ENCODE assay signal across 24 cellular contexts in the genomic region with DNA sequence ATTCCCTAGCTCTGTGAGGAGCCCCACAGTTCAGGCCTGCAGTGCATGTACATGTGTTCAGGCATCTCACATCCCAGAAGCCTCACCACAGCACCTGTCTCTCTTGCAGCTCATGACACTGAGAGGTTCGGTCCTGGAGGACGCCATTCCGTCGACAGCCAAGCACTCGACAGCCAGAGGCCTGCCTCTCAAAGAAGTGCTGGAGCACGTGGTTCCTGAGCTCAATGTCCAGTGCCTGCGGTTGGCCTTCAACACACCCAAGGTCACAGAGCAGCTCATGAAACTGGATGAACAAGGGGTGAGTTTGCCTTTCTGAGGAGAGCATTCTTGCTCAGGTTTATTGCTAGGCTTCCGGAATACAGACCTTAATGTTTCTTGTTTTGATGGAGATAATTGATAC.
A peak's percentile ranks its signal among the peaks of the same experiment; 100 is the strongest.
DNase-seq lines count a peak whose midpoint lies in the region; ATAC-seq and TF ChIP-seq lines count a peak whose summit lies in the region.
"Had no signal": no experiment of that assay in that cellular context is flagged by ENCODE, and none has a peak within 500 bp of the region (broad histone marks: within the 10 kb centered on the region; RNA-seq: fewer than 3 reads in every experiment).

No MANE protein-coding gene starts in this region.

- no peaks in the 10 kb centered on the region for H3K79me2 ChIP-seq in DND-41 (ENCODE audit: insufficient read depth, low read length)

- DNase-seq in CD14-positive monocyte (ENCODE audit: low spot score) (no peak), DND-41 (no peak), HAP-1 (ENCODE audit: low spot score in 2 of 2) (no peak), NCI-H2029 treated with DMSO at 0.1 percent for 48 hours (lab: John Stamatoyannopoulos, UW) (no peak)
- DNase-seq: AML-193; Calu3; CD8-positive, alpha-beta memory T cell; DMS79 treated with DMSO at 0.1 percent for 48 hours; H7; HFFc6; NCI-H1048; NCI-H1417 treated with DMSO at 0.1 percent for 48 hours; NCI-H187; NCI-H2171 treated with DMSO at 0.1 percent for 48 hours; NCI-H524 treated with DMSO at 0.1 percent for 48 hours; NCI-H774; PC-3; SK-N-SH; SW 1271 had no signal

- peaks cover 6% of the 10 kb centered on the region for H3K4me1 Mint-ChIP-seq in CD14-positive monocyte
- H3K4me1 Mint-ChIP-seq in brain = peaks cover 4% of the 10 kb centered on the region

- H3K4me2 ChIP-seq in DND-41 (ENCODE audit: insufficient read depth, low read length) = no peak overlapping the region
- H3K4me2 ChIP-seq: BLaER1 treated with 17β-estradiol and CSF1 and Interleukin-3, amounts not matched to agents 10 nM and 100 nM; SK-N-SH had no signal

- H3K36me3 Mint-ChIP-seq in CD14-positive monocyte (peaks cover 56 to 68% of the 10 kb centered on the region in 2 donors), brain (peaks cover 32% of the 10 kb centered on the region)

- H3K9me3 Mint-ChIP-seq in CD14-positive monocyte (peaks cover 0 to 3% (median 2%) of the 10 kb centered on the region in 7 donors), brain (no peaks in the 10 kb centered on the region)
- H3K9me3 Mint-ChIP-seq: CD8-positive, alpha-beta memory T cell had no signal

- H3K36me3 ChIP-seq in DND-41 (ENCODE audit: insufficient read depth, low read length) = peaks cover 43% of the 10 kb centered on the region
- H3K36me3 ChIP-seq in neutrophil = peaks cover 23% of the 10 kb centered on the region
- H3K36me3 ChIP-seq in HAP-1 (replicated peaks) = no peaks in the 10 kb centered on the region

- peaks cover 0 to 5% (median 0%) of the 10 kb centered on the region in 3 donors for H3K27me3 Mint-ChIP-seq in CD14-positive monocyte (ENCODE audit: low read depth in 3 of 3)
- no peaks in the 10 kb centered on the region for H3K27me3 Mint-ChIP-seq in brain
- H3K27me3 Mint-ChIP-seq: CD8-positive, alpha-beta memory T cell had no signal

- peak overlapping the region; percentile 31; the same call in 1 of the 2 replicates for H3K27ac ChIP-seq in DND-41 (ENCODE audit: low read length)
- peak overlapping the region; percentile 32 for H3K27ac ChIP-seq in neutrophil
- H3K27ac ChIP-seq: BLaER1 treated with 17β-estradiol and CSF1 and Interleukin-3, amounts not matched to agents 10 nM and 100 nM had no signal

- H3K27me3 ChIP-seq in DND-41 (ENCODE audit: insufficient read depth, low read length, poor library complexity) = no peaks in the 10 kb centered on the region
- H3K27me3 ChIP-seq in neutrophil = no peaks in the 10 kb centered on the region
- H3K27me3 ChIP-seq in HAP-1 (ENCODE audit: low read depth) = no peaks in the 10 kb centered on the region
- H3K27me3 ChIP-seq: BLaER1 treated with 17β-estradiol and CSF1 and Interleukin-3, amounts not matched to agents 10 nM and 100 nM had no signal

- ATAC-seq in DND-41 (ENCODE audit: insufficient read depth, low read depth) = no peak
- no peak for ATAC-seq in HG02852 (IDR thresholded peaks at IDR 0.05; ENCODE audit: unreplicated experiment)
- ATAC-seq in HG03442 (IDR thresholded peaks at IDR 0.05; ENCODE audit: unreplicated experiment) = no peak
- ATAC-seq: PC-3 had no signal

- no peaks in the 10 kb centered on the region for H4K20me1 ChIP-seq in DND-41 (ENCODE audit: insufficient read depth, low read length)

- TF ChIP-seq CTCF in CD14-positive monocyte (IDR thresholded peaks at IDR 0.05) (no peak), DND-41 (IDR thresholded peaks at IDR 0.05; ENCODE audit: borderline replicate concordance, extremely low read depth, low read length, poor library complexity, severe bottlenecking) (no peak), brain (conservative IDR thresholded peaks at IDR 0.05) (no peak), neutrophil (IDR thresholded peaks at IDR 0.05) (no peak)

- H3K4me3 Mint-ChIP-seq in CD14-positive monocyte = no peak overlapping the region
- H3K4me3 Mint-ChIP-seq in brain = no peak overlapping the region
- H3K4me3 Mint-ChIP-seq: CD8-positive, alpha-beta memory T cell; HFFc6 had no signal

- in situ Hi-C loops in HAP-1 (cut with MboI; ENCODE audit: low sequenced_read_pairs) = no loop called here

- H3K9ac ChIP-seq in DND-41 (ENCODE audit: low read depth, low read length) = no peak overlapping the region
- H3K9ac ChIP-seq: BLaER1 treated with 17β-estradiol and CSF1 and Interleukin-3, amounts not matched to agents 10 nM and 100 nM; SK-N-SH had no signal

- H3K27ac Mint-ChIP-seq in CD14-positive monocyte (peak overlapping the region in 5 of 7 donors; percentile 5 to 49 (median 12)), brain (peak overlapping the region in 3 of 5 experiments; percentile 3 to 12 (median 9))
- H3K27ac Mint-ChIP-seq: HFFc6 had no signal

- no peak overlapping the region for H2AFZ ChIP-seq in DND-41 (ENCODE audit: low read depth, low read length)

- H3K4me3 ChIP-seq in DND-41 (ENCODE audit: low read depth in 1 of 2, low read length in 2 of 2) (no peak overlapping the region), neutrophil (ENCODE audit: low read depth in 1 of 2, low read length in 1 of 2) (no peak overlapping the region), HAP-1 (no peak overlapping the region)
- H3K4me3 ChIP-seq: BLaER1 treated with 17β-estradiol and CSF1 and Interleukin-3, amounts not matched to agents 10 nM and 100 nM had no signal

- H3K4me1 ChIP-seq in DND-41 (ENCODE audit: insufficient read depth, low read length) (no peaks in the 10 kb centered on the region), neutrophil (ENCODE audit: control insufficient read depth in 1 of 2, insufficient read depth in 1 of 2, low read depth in 1 of 2, low read length in 1 of 2) (peaks cover 12% of the 10 kb centered on the region in 2 experiments), HAP-1 (peaks cover 4% of the 10 kb centered on the region; the same call in 1 of the 2 replicates)

- intact Hi-C loops in CD14-positive monocyte (cut with micrococcal nuclease) = no loop called here

- no peaks in the 10 kb centered on the region for H3K9me3 ChIP-seq in DND-41 (ENCODE audit: insufficient read depth, low read length, severe bottlenecking)
- no peaks in the 10 kb centered on the region for H3K9me3 ChIP-seq in neutrophil
- no peaks in the 10 kb centered on the region for H3K9me3 ChIP-seq in HAP-1
- H3K9me3 ChIP-seq: BLaER1 treated with 17β-estradiol and CSF1 and Interleukin-3, amounts not matched to agents 10 nM and 100 nM; SK-N-SH had no signal
